In the genomic region with DNA sequence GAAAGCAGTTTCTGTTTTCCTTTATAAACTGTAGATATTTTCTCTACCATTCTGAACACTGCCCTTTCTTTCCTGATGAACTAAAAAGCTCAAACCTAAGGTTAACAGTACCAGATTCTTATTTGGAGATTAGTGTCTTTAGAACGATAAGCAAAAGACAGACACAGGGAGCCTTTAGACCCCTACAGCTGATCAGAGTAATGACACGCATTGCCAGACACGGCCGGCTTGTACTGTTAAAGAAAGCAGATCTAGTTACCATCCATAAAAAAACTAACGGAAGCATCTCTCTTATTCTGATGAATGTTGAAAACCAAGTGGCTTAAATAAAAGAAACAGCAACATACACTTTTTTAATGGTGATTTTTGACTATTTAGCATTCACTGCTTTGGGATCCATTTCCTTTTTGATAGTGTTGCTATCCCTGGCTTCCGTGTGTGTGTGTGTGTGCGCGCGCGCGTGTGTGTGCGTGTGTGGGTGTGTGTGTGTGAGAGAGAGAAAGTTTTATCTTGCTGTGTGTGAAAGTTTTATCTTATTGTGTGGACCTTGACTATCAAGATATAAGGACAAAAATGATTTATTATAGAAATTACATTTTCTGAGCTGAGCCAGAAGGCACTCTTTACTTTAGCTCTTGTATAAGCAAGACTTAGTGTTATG, we compare ENCODE assay signal across 16 cellular contexts.
A peak's percentile ranks its signal among the peaks of the same experiment; 100 is the strongest.
DNase-seq lines count a peak whose midpoint lies in the region; TF ChIP-seq lines count a peak whose summit lies in the region.
"Had no signal": no experiment of that assay in that cellular context is flagged by ENCODE, and none has a peak within 500 bp of the region (broad histone marks: within the 10 kb centered on the region; RNA-seq: fewer than 3 reads in every experiment).

No MANE protein-coding gene starts in this region.

- H3K4me3 ChIP-seq in endodermal cell (ENCODE audit: low read length) (no peak overlapping the region), colonic mucosa (no peak overlapping the region)
- H3K4me3 ChIP-seq: gastroesophageal sphincter had no signal

- H3K9ac ChIP-seq in endodermal cell (ENCODE audit: extremely low read depth, low read length, poor library complexity, severe bottlenecking) (no peak overlapping the region), colonic mucosa (ENCODE audit: low read depth in 2 of 2, low read length in 2 of 2) (no peak overlapping the region)

- no peak overlapping the region for H3K4me3 Mint-ChIP-seq in endodermal cell
- H3K4me3 Mint-ChIP-seq in nephron progenitor cell: no peak overlapping the region
- H3K4me3 Mint-ChIP-seq: activated CD4-positive, alpha-beta T cell treated with anti-CD3 and anti-CD28 coated beads for 36 hours; activated T-cell treated with anti-CD3 and anti-CD28 coated beads, Interleukin-2, amount 50 U/mL, for 24 hours; nephron had no signal

- H3K27ac ChIP-seq in endodermal cell (ENCODE audit: low read depth, low read length): no peak overlapping the region
- no peak overlapping the region for H3K27ac ChIP-seq in colonic mucosa
- H3K27ac ChIP-seq: C4-2B, gastroesophageal sphincter had no signal

- no peaks in the 10 kb centered on the region for H3K27me3 Mint-ChIP-seq in endodermal cell (ENCODE audit: insufficient read depth)
- no peaks in the 10 kb centered on the region for H3K27me3 Mint-ChIP-seq in nephron progenitor cell (ENCODE audit: low read depth, poor library complexity)
- H3K27me3 Mint-ChIP-seq: activated T-cell treated with anti-CD3 and anti-CD28 coated beads, Interleukin-2, amount 50 U/mL, for 24 hours had no signal

- H3K36me3 ChIP-seq in endodermal cell (ENCODE audit: control insufficient read depth, insufficient read depth, low read length) (no peaks in the 10 kb centered on the region), colonic mucosa (no peaks in the 10 kb centered on the region)
- H3K36me3 ChIP-seq: gastroesophageal sphincter, stomach had no signal

- peaks cover 4% of the 10 kb centered on the region for H3K4me1 Mint-ChIP-seq in endodermal cell
- peaks cover 11% of the 10 kb centered on the region for H3K4me1 Mint-ChIP-seq in nephron progenitor cell
- H3K4me1 Mint-ChIP-seq: activated CD4-positive, alpha-beta T cell treated with anti-CD3 and anti-CD28 coated beads for 36 hours had no signal

- no peaks in the 10 kb centered on the region for H3K36me3 Mint-ChIP-seq in endodermal cell (ENCODE audit: low read depth)
- H3K36me3 Mint-ChIP-seq in nephron progenitor cell (ENCODE audit: low read depth): no peaks in the 10 kb centered on the region

- H3K9me3 ChIP-seq in endodermal cell (ENCODE audit: control insufficient read depth, low read length) (peaks cover 5% of the 10 kb centered on the region), colonic mucosa (no peaks in the 10 kb centered on the region)

- DNase-seq in COR-L47 (lab: John Stamatoyannopoulos, UW) (peak; percentile 33), NCI-H2029 treated with DMSO at 0.1 percent for 48 hours (lab: John Stamatoyannopoulos, UW) (peak; percentile 88), endodermal cell (no peak), nephron progenitor cell (peak; percentile 5), HuH-7 (ENCODE audit: low spot score) (no peak), COLO668 (lab: John Stamatoyannopoulos, UW; ENCODE audit: unreplicated experiment) (no peak), amniotic stem cell (lab: John Stamatoyannopoulos, UW) (no peak), colonic mucosa (no peak)
- DNase-seq: activated CD4-positive, alpha-beta T cell treated with anti-CD3 and anti-CD28 coated beads for 36 hours; activated T-cell treated with anti-CD3 and anti-CD28 coated beads, Interleukin-2, amount 50 U/mL, for 24 hours; Karpas-422; NCI-H1694; stomach had no signal

- intact Hi-C loops in colonic mucosa (cut with DNase I): no loop called here

- H3K27ac Mint-ChIP-seq in endodermal cell (no peak overlapping the region), nephron progenitor cell (peak overlapping the region; percentile 92)
- H3K27ac Mint-ChIP-seq: activated CD4-positive, alpha-beta T cell treated with anti-CD3 and anti-CD28 coated beads for 36 hours; activated T-cell treated with anti-CD3 and anti-CD28 coated beads, Interleukin-2, amount 50 U/mL, for 24 hours had no signal

- WGBS in endodermal cell (ENCODE audit: insufficient coverage in 1 of 2, insufficient read length in 1 of 2), 2 experiments: 82 to 92% methylated on average over 5 to 12 of the region's 12 CpGs

- TF ChIP-seq CTCF in endodermal cell (conservative IDR thresholded peaks at IDR 0.05) (peak; percentile 56), nephron progenitor cell (IDR thresholded peaks at IDR 0.05) (peak; percentile 21), colonic mucosa (IDR thresholded peaks at IDR 0.05) (no peak)

- H3K9me3 Mint-ChIP-seq in endodermal cell (no peaks in the 10 kb centered on the region), nephron progenitor cell (no peaks in the 10 kb centered on the region)
- H3K9me3 Mint-ChIP-seq: activated T-cell treated with anti-CD3 and anti-CD28 coated beads, Interleukin-2, amount 50 U/mL, for 24 hours; nephron had no signal

- H3K4me1 ChIP-seq in endodermal cell (ENCODE audit: control insufficient read depth, insufficient read depth, low read length) (no peaks in the 10 kb centered on the region), colonic mucosa (no peaks in the 10 kb centered on the region)
- H3K4me1 ChIP-seq: gastroesophageal sphincter had no signal

- H3K27me3 ChIP-seq in endodermal cell (ENCODE audit: control insufficient read depth, insufficient read depth, low read length, poor library complexity, severe bottlenecking): no peaks in the 10 kb centered on the region
- no peaks in the 10 kb centered on the region for H3K27me3 ChIP-seq in colonic mucosa
- H3K27me3 ChIP-seq: gastroesophageal sphincter, stomach had no signal

Comparison
In these comparisons a context has a peak if more than half of its experiments do, and no peak if none do; other contexts are left out.
1. DNase-seq: peak in COR-L47 (single experiment), NCI-H2029 treated with DMSO at 0.1 percent for 48 hours (single experiment) and nephron progenitor cell (single experiment); none in endodermal cell (single experiment), HuH-7 (single experiment), COLO668 (single experiment), amniotic stem cell (single experiment) and colonic mucosa (single experiment).